In genomic region chr17:78962345-78962983, GRCh38 we compare ENCODE assay signal across 1 cellular context.
A peak's percentile ranks its signal among the peaks of the same experiment; 100 is the strongest.
TF ChIP-seq lines count a peak whose summit lies in the region.

No MANE protein-coding gene starts in this region.

TF ChIP-seq in HEK293, 187 proteins besides CTCF, POLR2A, EP300 and RAD21 (continued from another document):
- TF ChIP-seq ZNF639 (tag by site-specific recombination; IDR thresholded peaks at IDR 0.05) (peak; percentile 49; the same call in 1 of the 2 replicates), ZNF629 (tag by site-specific recombination; IDR thresholded peaks at IDR 0.05) (peak; percentile 45; the same call in 1 of the 2 replicates), ZNF274 (IDR thresholded peaks at IDR 0.05; ENCODE audit: low read length) (no peak), ZNF274 (tag by site-specific recombination; IDR thresholded peaks at IDR 0.05; ENCODE audit: borderline replicate concordance) (no peak), ZNF449 (tag by site-specific recombination; IDR thresholded peaks at IDR 0.05) (peak; percentile 68; the same call in 1 of the 2 replicates), ZSCAN4 (tag by site-specific recombination; IDR thresholded peaks at IDR 0.05) (no peak), ZNF311 (tag by site-specific recombination; IDR thresholded peaks at IDR 0.05; ENCODE audit: borderline replicate concordance) (no peak), TRIM28 (IDR thresholded peaks at IDR 0.05; ENCODE audit: borderline replicate concordance, low read length) (peak; percentile 10; the same call in 1 of the 2 replicates), ZNF366 (tag by site-specific recombination; conservative IDR thresholded peaks at IDR 0.05) (peak; percentile 27; the same call in 1 of the 2 replicates), SP2 (tag by site-specific recombination; IDR thresholded peaks at IDR 0.05) (0 out of 2 replicates have a peak, but pooled peaks have one; percentile 7), ZNF10 (tag by site-specific recombination; IDR thresholded peaks at IDR 0.05) (peak; percentile 74; the same call in 1 of the 2 replicates), ZNF600 (tag by site-specific recombination; IDR thresholded peaks at IDR 0.05) (peak; percentile 22; the same call in 1 of the 2 replicates)
- TF ChIP-seq, protein P1, sequence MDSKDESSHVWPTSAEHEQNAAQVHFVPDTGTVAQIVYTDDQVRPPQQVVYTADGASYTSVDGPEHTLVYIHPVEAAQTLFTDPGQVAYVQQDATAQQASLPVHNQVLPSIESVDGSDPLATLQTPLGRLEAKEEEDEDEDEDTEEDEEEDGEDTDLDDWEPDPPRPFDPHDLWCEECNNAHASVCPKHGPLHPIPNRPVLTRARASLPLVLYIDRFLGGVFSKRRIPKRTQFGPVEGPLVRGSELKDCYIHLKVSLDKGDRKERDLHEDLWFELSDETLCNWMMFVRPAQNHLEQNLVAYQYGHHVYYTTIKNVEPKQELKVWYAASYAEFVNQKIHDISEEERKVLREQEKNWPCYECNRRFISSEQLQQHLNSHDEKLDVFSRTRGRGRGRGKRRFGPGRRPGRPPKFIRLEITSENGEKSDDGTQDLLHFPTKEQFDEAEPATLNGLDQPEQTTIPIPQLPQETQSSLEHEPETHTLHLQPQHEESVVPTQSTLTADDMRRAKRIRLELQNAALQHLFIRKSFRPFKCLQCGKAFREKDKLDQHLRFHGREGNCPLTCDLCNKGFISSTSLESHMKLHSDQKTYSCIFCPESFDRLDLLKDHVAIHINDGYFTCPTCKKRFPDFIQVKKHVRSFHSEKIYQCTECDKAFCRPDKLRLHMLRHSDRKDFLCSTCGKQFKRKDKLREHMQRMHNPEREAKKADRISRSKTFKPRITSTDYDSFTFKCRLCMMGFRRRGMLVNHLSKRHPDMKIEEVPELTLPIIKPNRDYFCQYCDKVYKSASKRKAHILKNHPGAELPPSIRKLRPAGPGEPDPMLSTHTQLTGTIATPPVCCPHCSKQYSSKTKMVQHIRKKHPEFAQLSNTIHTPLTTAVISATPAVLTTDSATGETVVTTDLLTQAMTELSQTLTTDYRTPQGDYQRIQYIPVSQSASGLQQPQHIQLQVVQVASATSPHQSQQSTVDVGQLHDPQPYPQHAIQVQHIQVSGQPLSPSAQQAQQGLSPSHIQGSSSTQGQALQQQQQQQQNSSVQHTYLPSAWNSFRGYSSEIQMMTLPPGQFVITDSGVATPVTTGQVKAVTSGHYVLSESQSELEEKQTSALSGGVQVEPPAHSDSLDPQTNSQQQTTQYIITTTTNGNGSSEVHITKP (tag by site-specific recombination; IDR thresholded peaks at IDR 0.05): 0 out of 2 replicates have a peak, but pooled peaks have one; percentile 11
- TF ChIP-seq, protein P2, sequence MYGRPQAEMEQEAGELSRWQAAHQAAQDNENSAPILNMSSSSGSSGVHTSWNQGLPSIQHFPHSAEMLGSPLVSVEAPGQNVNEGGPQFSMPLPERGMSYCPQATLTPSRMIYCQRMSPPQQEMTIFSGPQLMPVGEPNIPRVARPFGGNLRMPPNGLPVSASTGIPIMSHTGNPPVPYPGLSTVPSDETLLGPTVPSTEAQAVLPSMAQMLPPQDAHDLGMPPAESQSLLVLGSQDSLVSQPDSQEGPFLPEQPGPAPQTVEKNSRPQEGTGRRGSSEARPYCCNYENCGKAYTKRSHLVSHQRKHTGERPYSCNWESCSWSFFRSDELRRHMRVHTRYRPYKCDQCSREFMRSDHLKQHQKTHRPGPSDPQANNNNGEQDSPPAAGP (tag by site-specific recombination; IDR thresholded peaks at IDR 0.05): peak; percentile 41; the same call in 1 of the 2 replicates
